11 cellular contexts compared by ENCODE assay signal in the genomic region with DNA sequence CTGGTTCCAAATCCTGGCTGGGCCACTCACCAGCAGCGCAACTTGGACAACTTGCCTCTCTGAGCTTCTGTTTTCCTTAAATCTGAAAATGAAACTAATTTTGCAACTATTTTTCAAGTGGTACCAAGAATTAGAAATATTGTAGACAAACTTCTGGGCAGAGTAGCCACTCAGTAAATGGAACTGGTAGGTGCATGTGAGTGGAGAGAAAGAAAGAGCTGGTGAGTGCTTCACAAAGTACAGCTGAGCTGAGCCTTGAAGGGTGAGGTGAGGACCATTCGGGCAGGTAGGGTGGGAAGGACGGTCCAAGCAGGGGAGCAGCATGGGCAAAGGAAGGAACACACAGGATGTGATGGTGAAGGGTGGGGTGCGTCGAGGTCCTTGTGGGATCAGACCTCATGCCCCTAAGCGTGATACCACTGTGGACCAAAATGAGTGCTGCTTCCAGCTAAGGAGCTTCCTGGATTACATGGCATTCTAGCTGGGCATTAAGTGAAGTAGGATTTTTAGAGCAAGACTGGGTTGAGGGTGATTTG. TPM values are rescaled to one million over a fixed set of nuclear protein-coding genes. Genes with fewer than 3 reads are reported as not detected.
A peak's percentile ranks its signal among the peaks of the same experiment; 100 is the strongest.
DNase-seq lines count a peak whose midpoint lies in the region; ATAC-seq and TF ChIP-seq lines count a peak whose summit lies in the region.
"Had no signal": no experiment of that assay in that cellular context is flagged by ENCODE, and none has a peak within 500 bp of the region (broad histone marks: within the 10 kb centered on the region; RNA-seq: fewer than 3 reads in every experiment).

No MANE protein-coding gene starts in this region.

- H3K4me1 ChIP-seq in BLaER1 (peaks cover 82% of the 10 kb centered on the region), mucosa of stomach (ENCODE audit: control insufficient read depth, insufficient read depth, low read length) (peaks cover 32% of the 10 kb centered on the region), tibial nerve (peaks cover 0 to 24% (median 15%) of the 10 kb centered on the region in 4 donors)

- no peak for DNase-seq in activated CD4-positive, alpha-beta memory T cell treated with anti-CD3 and anti-CD28 coated beads for 36 hours
- no peak for DNase-seq in T1000 (lab: John Stamatoyannopoulos, UW)
- no peak for DNase-seq in amniotic stem cell (lab: John Stamatoyannopoulos, UW)
- no peak for DNase-seq in tibial nerve (ENCODE audit: low spot score in 2 of 2)
- DNase-seq: COR-L47, NCI-H446 treated with DMSO at 0.1 percent for 48 hours had no signal

- H3K27ac ChIP-seq in BLaER1 (peak overlapping the region; percentile 98), tibial nerve (peak overlapping the region in 2 of 4 donors; percentile 14 to 40)

- TF ChIP-seq EP300 in tibial nerve (IDR thresholded peaks at IDR 0.05) = no peak

- peaks cover 34% of the 10 kb centered on the region for H3K4me1 Mint-ChIP-seq in activated CD4-positive, alpha-beta memory T cell treated with anti-CD3 and anti-CD28 coated beads for 36 hours (ENCODE audit: low read depth)

- CTCF ChIA-PET in activated CD4-positive, alpha-beta memory T cell treated with anti-CD3 and anti-CD28 coated beads for 36 hours (lab: Charles Lee) = interaction anchor here (0.6 to 1.8 kb wide), 5 partner anchors 9 to 142 kb away, joined by 3 to 5 read pairs (median 3); no protein-coding TSS in a partner anchor

- peak overlapping the region; percentile 80 for H3K27ac Mint-ChIP-seq in activated CD4-positive, alpha-beta memory T cell treated with anti-CD3 and anti-CD28 coated beads for 36 hours

- H3K27me3 Mint-ChIP-seq in activated CD4-positive, alpha-beta memory T cell treated with anti-CD3 and anti-CD28 coated beads for 36 hours = no peaks in the 10 kb centered on the region

- H4K20me1 ChIP-seq in BLaER1 = no peaks in the 10 kb centered on the region

- POLR2A ChIA-PET in activated CD4-positive, alpha-beta memory T cell treated with anti-CD3 and anti-CD28 coated beads for 36 hours (lab: Charles Lee) = interaction anchor here (1.5 to 2.7 kb wide), 2 partner anchors 10 to 16 kb away, joined by 7 to 11 read pairs; a partner anchor contains a TSS

- H3K9ac ChIP-seq in BLaER1 (peak overlapping the region; percentile 82), mucosa of stomach (ENCODE audit: low read length) (peak overlapping the region; percentile 13)

- H3K9me3 Mint-ChIP-seq in activated CD4-positive, alpha-beta memory T cell treated with anti-CD3 and anti-CD28 coated beads for 36 hours = no peaks in the 10 kb centered on the region

- H3K4me3 ChIP-seq in BLaER1 = peak overlapping the region; percentile 48
- H3K4me3 ChIP-seq in mucosa of stomach (ENCODE audit: low read length) = no peak overlapping the region
- H3K4me3 ChIP-seq in tibial nerve = no peak overlapping the region
- H3K4me3 ChIP-seq: mucosa of descending colon had no signal

- peak; percentile 7 for ATAC-seq in GM19452 (IDR thresholded peaks at IDR 0.05; ENCODE audit: unreplicated experiment)
- no peak for ATAC-seq in HG03342 (IDR thresholded peaks at IDR 0.05; ENCODE audit: unreplicated experiment)

- no peak for TF ChIP-seq POLR2A in tibial nerve (IDR thresholded peaks at IDR 0.05)

- H3K9me3 ChIP-seq in BLaER1 (no peaks in the 10 kb centered on the region), mucosa of stomach (ENCODE audit: control insufficient read depth, low read length) (no peaks in the 10 kb centered on the region), tibial nerve (no peaks in the 10 kb centered on the region)
- H3K9me3 ChIP-seq: mucosa of descending colon had no signal

- H3K4me2 ChIP-seq in BLaER1 = peak overlapping the region; percentile 96

- intact Hi-C loops in activated CD4-positive, alpha-beta memory T cell treated with anti-CD3 and anti-CD28 coated beads for 36 hours (cut with micrococcal nuclease) = no loop called here

- H3K36me3 Mint-ChIP-seq in activated CD4-positive, alpha-beta memory T cell treated with anti-CD3 and anti-CD28 coated beads for 36 hours = no peaks in the 10 kb centered on the region

- no peak overlapping the region for H3K4me3 Mint-ChIP-seq in activated CD4-positive, alpha-beta memory T cell treated with anti-CD3 and anti-CD28 coated beads for 36 hours

- WGBS in tibial nerve, 2 donors = 81 to 87% methylated on average over 6 of the region's 6 CpGs

- no peak for TF ChIP-seq CTCF in tibial nerve (IDR thresholded peaks at IDR 0.05)

- H3K27me3 ChIP-seq in BLaER1 (no peaks in the 10 kb centered on the region), mucosa of stomach (ENCODE audit: control insufficient read depth, insufficient read depth, low read length) (no peaks in the 10 kb centered on the region), tibial nerve (no peaks in the 10 kb centered on the region)

- H3K36me3 ChIP-seq in BLaER1 (no peaks in the 10 kb centered on the region), mucosa of stomach (ENCODE audit: control insufficient read depth, insufficient read depth, low read length) (no peaks in the 10 kb centered on the region), tibial nerve (no peaks in the 10 kb centered on the region)

RNA-seq across cellular contexts. Expression of a gene that starts 14.4 kb away (rescaled TPM):
- total RNA-seq in activated CD4-positive, alpha-beta memory T cell treated with anti-CD3 and anti-CD28 coated beads for 36 hours = 10 to 100 TPM; 10.5 to 11.8 TPM
- total RNA-seq in tibial nerve = 10 to 100 TPM in 1 of 4 donors, 1 to 10 TPM in 3; 4.3 to 14.1 (median 6.6) TPM

RNA-seq across cellular contexts. Expression of a gene that starts 43.7 kb away (rescaled TPM):
- total RNA-seq in activated CD4-positive, alpha-beta memory T cell treated with anti-CD3 and anti-CD28 coated beads for 36 hours = 100 to 1,000 TPM; 101 to 102 TPM
- total RNA-seq in tibial nerve = 10 to 100 TPM; 36.9 to 63.9 (median 44.0) TPM
